Comparison of ENCODE assay signal across 1 cellular context in the genomic region with DNA sequence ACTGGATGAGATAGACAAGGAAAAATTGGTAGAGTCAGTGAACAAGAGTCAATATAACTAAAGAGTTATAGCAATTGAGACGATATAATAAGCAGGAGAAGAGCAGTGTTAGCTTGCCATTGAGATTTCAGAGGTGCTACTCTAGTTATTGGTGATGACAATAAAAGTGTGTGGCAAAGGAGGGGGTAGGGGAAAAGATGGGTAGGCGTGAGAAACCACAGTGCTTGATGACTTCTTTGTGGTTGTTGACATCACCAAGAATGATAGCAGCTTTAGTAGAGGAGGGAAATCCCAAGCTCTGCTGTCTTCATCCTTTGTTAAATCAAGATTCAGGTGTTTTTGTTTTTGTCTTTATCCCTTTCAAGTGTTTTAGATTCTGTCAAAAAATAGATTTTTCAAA.
TF ChIP-seq lines count a peak whose summit lies in the region.

No MANE protein-coding gene starts in this region.

TF ChIP-seq in GM12878, 131 proteins besides CTCF, POLR2A, EP300 and RAD21 (continued from another document):
- TF ChIP-seq, protein P1, sequence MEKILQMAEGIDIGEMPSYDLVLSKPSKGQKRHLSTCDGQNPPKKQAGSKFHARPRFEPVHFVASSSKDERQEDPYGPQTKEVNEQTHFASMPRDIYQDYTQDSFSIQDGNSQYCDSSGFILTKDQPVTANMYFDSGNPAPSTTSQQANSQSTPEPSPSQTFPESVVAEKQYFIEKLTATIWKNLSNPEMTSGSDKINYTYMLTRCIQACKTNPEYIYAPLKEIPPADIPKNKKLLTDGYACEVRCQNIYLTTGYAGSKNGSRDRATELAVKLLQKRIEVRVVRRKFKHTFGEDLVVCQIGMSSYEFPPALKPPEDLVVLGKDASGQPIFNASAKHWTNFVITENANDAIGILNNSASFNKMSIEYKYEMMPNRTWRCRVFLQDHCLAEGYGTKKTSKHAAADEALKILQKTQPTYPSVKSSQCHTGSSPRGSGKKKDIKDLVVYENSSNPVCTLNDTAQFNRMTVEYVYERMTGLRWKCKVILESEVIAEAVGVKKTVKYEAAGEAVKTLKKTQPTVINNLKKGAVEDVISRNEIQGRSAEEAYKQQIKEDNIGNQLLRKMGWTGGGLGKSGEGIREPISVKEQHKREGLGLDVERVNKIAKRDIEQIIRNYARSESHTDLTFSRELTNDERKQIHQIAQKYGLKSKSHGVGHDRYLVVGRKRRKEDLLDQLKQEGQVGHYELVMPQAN (conservative IDR thresholded peaks at IDR 0.05): no peak
- no peak for TF ChIP-seq ETV6 (conservative IDR thresholded peaks at IDR 0.05 in 1 of 2, IDR thresholded peaks at IDR 0.05 in 1 of 2; ENCODE audit: borderline replicate concordance in 1 of 2, low read depth in 1 of 2)
- no peak for TF ChIP-seq NFYA (IDR thresholded peaks at IDR 0.05; ENCODE audit: borderline replicate concordance, low read depth, low read length)
- TF ChIP-seq YY1 (IDR thresholded peaks at IDR 0.05; ENCODE audit: low read depth, low read length): no peak
- TF ChIP-seq, protein P2, sequence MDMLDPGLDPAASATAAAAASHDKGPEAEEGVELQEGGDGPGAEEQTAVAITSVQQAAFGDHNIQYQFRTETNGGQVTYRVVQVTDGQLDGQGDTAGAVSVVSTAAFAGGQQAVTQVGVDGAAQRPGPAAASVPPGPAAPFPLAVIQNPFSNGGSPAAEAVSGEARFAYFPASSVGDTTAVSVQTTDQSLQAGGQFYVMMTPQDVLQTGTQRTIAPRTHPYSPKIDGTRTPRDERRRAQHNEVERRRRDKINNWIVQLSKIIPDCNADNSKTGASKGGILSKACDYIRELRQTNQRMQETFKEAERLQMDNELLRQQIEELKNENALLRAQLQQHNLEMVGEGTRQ (IDR thresholded peaks at IDR 0.05; ENCODE audit: borderline replicate concordance, low read depth, low read length): no peak
- TF ChIP-seq NR2F1 (conservative IDR thresholded peaks at IDR 0.05): peak; percentile 47; the same call in 1 of the 2 replicates
- TF ChIP-seq MYC (IDR thresholded peaks at IDR 0.05; ENCODE audit: insufficient read depth, insufficient read length, insufficient replicate concordance, low read length, severe bottlenecking): no peak
- TF ChIP-seq ZNF384 (IDR thresholded peaks at IDR 0.05; ENCODE audit: borderline replicate concordance, low read depth, low read length): no peak
- peak; percentile 93 for TF ChIP-seq NBN (IDR thresholded peaks at IDR 0.05)
- no peak for TF ChIP-seq MYB (IDR thresholded peaks at IDR 0.05; ENCODE audit: borderline replicate concordance, low read depth, low read length)
- TF ChIP-seq CHD1 (IDR thresholded peaks at IDR 0.05; ENCODE audit: low read depth, low read length): no peak
- TF ChIP-seq IKZF1 (conservative IDR thresholded peaks at IDR 0.05): peak; percentile 74
- TF ChIP-seq FOXK2 (IDR thresholded peaks at IDR 0.05): peak; percentile 39; the same call in 1 of the 2 replicates
- no peak for TF ChIP-seq HDGF (IDR thresholded peaks at IDR 0.05)
- no peak for TF ChIP-seq EGR1 (IDR thresholded peaks at IDR 0.05; ENCODE audit: borderline replicate concordance in 1 of 2, low read depth in 2 of 2, low read length in 2 of 2)
- no peak for TF ChIP-seq ZNF207 (IDR thresholded peaks at IDR 0.05; ENCODE audit: borderline replicate concordance)
- TF ChIP-seq ZSCAN29 (IDR thresholded peaks at IDR 0.05): no peak
- TF ChIP-seq IKZF2 (IDR thresholded peaks at IDR 0.05): peak; percentile 79 to 83; a peak in 3 of 4 replicates
- no peak for TF ChIP-seq ZZZ3 (IDR thresholded peaks at IDR 0.05; ENCODE audit: control insufficient read depth, insufficient read length, low read depth)
- peak; percentile 76 for TF ChIP-seq CBFB (IDR thresholded peaks at IDR 0.05; ENCODE audit: low read depth)
- TF ChIP-seq SUPT20H (IDR thresholded peaks at IDR 0.05; ENCODE audit: borderline replicate concordance, control insufficient read depth, low read depth, low read length): no peak
TF ChIP-seq in GM12878: peak in this region for 32.
